ENCODE assay signal across 12 cellular contexts in genomic region chr2:128306931-128307460, GRCh38. TPM values are rescaled to one million over a fixed set of nuclear protein-coding genes. Genes with fewer than 3 reads are reported as not detected.
DNase-seq lines count a peak whose midpoint lies in the region; ATAC-seq and TF ChIP-seq lines count a peak whose summit lies in the region.
"Had no signal": no experiment of that assay in that cellular context is flagged by ENCODE, and none has a peak within 500 bp of the region (broad histone marks: within the 10 kb centered on the region; RNA-seq: fewer than 3 reads in every experiment).

No MANE protein-coding gene starts in this region.

- H3K4me1 ChIP-seq in Peyer's patch = peaks cover 0 to 55% (median 9%) of the 10 kb centered on the region in 4 donors

- intact Hi-C loops in posterior vena cava (cut with DNase I) = loop anchor here (10.0 kb wide), 1 partner anchor 122 kb away; no protein-coding TSS in a partner anchor

- H3K4me3 Mint-ChIP-seq in glutamatergic neuron (ENCODE audit: unreplicated experiment) = peak overlapping the region; percentile 74
- H3K4me3 Mint-ChIP-seq: stimulated activated memory B cell treated with anti-CD40 and anti-IgM and Interleukin-4, amounts not matched to agents 10 μg/mL and 1 μg/mL and 100 μg/mL, for 72 hours had no signal

- no peaks in the 10 kb centered on the region for H3K27me3 ChIP-seq in Peyer's patch
- H3K27me3 ChIP-seq: neural progenitor cell had no signal

- no peak for ATAC-seq in HG02610 (IDR thresholded peaks at IDR 0.05; ENCODE audit: unreplicated experiment)
- no peak for ATAC-seq in HG03342 (IDR thresholded peaks at IDR 0.05; ENCODE audit: unreplicated experiment)
- ATAC-seq in GM18505 (IDR thresholded peaks at IDR 0.05; ENCODE audit: unreplicated experiment) = no peak
- ATAC-seq: stimulated activated memory B cell treated with anti-CD40 and anti-IgM and Interleukin-4, amounts not matched to agents 10 μg/mL and 1 μg/mL and 100 μg/mL, for 72 hours had no signal

- H3K36me3 ChIP-seq in Peyer's patch = no peaks in the 10 kb centered on the region
- H3K36me3 ChIP-seq: neural progenitor cell had no signal

- TF ChIP-seq CTCF in C4-2B (conservative IDR thresholded peaks at IDR 0.05) (no peak), Peyer's patch (IDR thresholded peaks at IDR 0.05) (no peak), glutamatergic neuron (IDR thresholded peaks at IDR 0.05; ENCODE audit: partially characterized antibody, unreplicated experiment) (no peak)

- H3K9me3 Mint-ChIP-seq in glutamatergic neuron (ENCODE audit: unreplicated experiment) = peaks cover 24% of the 10 kb centered on the region
- H3K9me3 Mint-ChIP-seq: neural progenitor cell; stimulated activated memory B cell treated with anti-CD40 and anti-IgM and Interleukin-4, amounts not matched to agents 10 μg/mL and 1 μg/mL and 100 μg/mL, for 72 hours had no signal

- H3K4me1 Mint-ChIP-seq in glutamatergic neuron (ENCODE audit: low read depth, unreplicated experiment) = peaks cover 68% of the 10 kb centered on the region

- peak in 1 of 3 donors; percentile 43 for DNase-seq in Peyer's patch
- peak; percentile 34 for DNase-seq in glutamatergic neuron
- DNase-seq in posterior vena cava (ENCODE audit: low spot score) = peak; percentile 66
- DNase-seq in GM19240 (ENCODE audit: insufficient read length, low spot score) = no peak
- DNase-seq: GDM1 had no signal

- H3K36me3 Mint-ChIP-seq in glutamatergic neuron (ENCODE audit: unreplicated experiment) = peaks cover 3% of the 10 kb centered on the region

- no peak overlapping the region for H3K4me3 ChIP-seq in Peyer's patch
- H3K4me3 ChIP-seq: neural progenitor cell had no signal

- no peaks in the 10 kb centered on the region for H3K9me3 ChIP-seq in Peyer's patch

- TF ChIP-seq POLR2A in Peyer's patch (IDR thresholded peaks at IDR 0.05) = no peak
- TF ChIP-seq POLR2A in GM18505 (IDR thresholded peaks at IDR 0.05; ENCODE audit: borderline replicate concordance, extremely low read depth, insufficient read depth, insufficient read length) = no peak

- H3K27ac Mint-ChIP-seq in glutamatergic neuron (ENCODE audit: unreplicated experiment) = peak overlapping the region; percentile 95
- H3K27ac Mint-ChIP-seq: stimulated activated memory B cell treated with anti-CD40 and anti-IgM and Interleukin-4, amounts not matched to agents 10 μg/mL and 1 μg/mL and 100 μg/mL, for 72 hours had no signal

- peaks cover 20% of the 10 kb centered on the region for H3K27me3 Mint-ChIP-seq in glutamatergic neuron (ENCODE audit: unreplicated experiment)
- H3K27me3 Mint-ChIP-seq: stimulated activated memory B cell treated with anti-CD40 and anti-IgM and Interleukin-4, amounts not matched to agents 10 μg/mL and 1 μg/mL and 100 μg/mL, for 72 hours had no signal

- H3K27ac ChIP-seq in C4-2B (peak overlapping the region; percentile 91), Peyer's patch (peak overlapping the region in 3 of 4 donors; percentile 36 to 62 (median 55))
- H3K27ac ChIP-seq: HL-60 had no signal

RNA-seq across cellular contexts. Expression of gene HS6ST1, which starts 11.7 kb away (rescaled TPM):
- total RNA-seq in Peyer's patch (10 to 100 TPM; 16.5 to 52.0 (median 40.2) TPM), glutamatergic neuron (ENCODE audit: unreplicated experiment) (173 TPM), posterior vena cava (10 to 100 TPM; 16.9 to 22.4 TPM)
